ENCODE assay signal across 8 cellular contexts in genomic region chr19:40090256-40091204, GRCh38. TPM values are rescaled to one million over a fixed set of nuclear protein-coding genes. Genes with fewer than 3 reads are reported as not detected.
DNase-seq lines count a peak whose midpoint lies in the region; ATAC-seq and TF ChIP-seq lines count a peak whose summit lies in the region.

Gene ZNF780A, minus strand, starts transcription at chr19:40090943. Its CDS starts 6,190 bp downstream, at chr19:40084753.

- H3K36me3 ChIP-seq in colonic mucosa = no peaks in the 10 kb centered on the region

- H3K4me1 Mint-ChIP-seq in activated CD4-positive, alpha-beta T cell treated with anti-CD3 and anti-CD28 coated beads, Interleukin-2, amount 10 ng/mL, durations not matched to agents 24 days and 14 days = peaks cover 25% of the 10 kb centered on the region

- H3K9ac ChIP-seq in colonic mucosa (ENCODE audit: low read depth in 2 of 2, low read length in 2 of 2) = peak within 1 kb of the TSS; percentile 95 to 98

- intact Hi-C loops in activated CD4-positive, alpha-beta T cell treated with anti-CD3 and anti-CD28 coated beads, Interleukin-2, amount 10 ng/mL, durations not matched to agents 24 days and 14 days (cut with micrococcal nuclease) = loop anchor here (1.0 to 5.0 kb wide), 3 partner anchors 33 to 119 kb away; partner anchors contain the start of genes PSMC4, ZNF546 and ZNF780B
- intact Hi-C loops in colonic mucosa (cut with DNase I) = no loop called here

- H3K27ac ChIP-seq in colonic mucosa = peak within 1 kb of the TSS; percentile 76

- H3K27me3 ChIP-seq in colonic mucosa = no peaks in the 10 kb centered on the region

- peak within 1 kb of the TSS; percentile 71 for H3K4me3 ChIP-seq in colonic mucosa

- H3K4me3 Mint-ChIP-seq in activated CD4-positive, alpha-beta T cell treated with anti-CD3 and anti-CD28 coated beads, Interleukin-2, amount 10 ng/mL, durations not matched to agents 24 days and 14 days = peak within 1 kb of the TSS; percentile 97

- peaks cover 16% of the 10 kb centered on the region for H3K36me3 Mint-ChIP-seq in activated CD4-positive, alpha-beta T cell treated with anti-CD3 and anti-CD28 coated beads, Interleukin-2, amount 10 ng/mL, durations not matched to agents 24 days and 14 days (ENCODE audit: low read depth)

- DNase-seq in A172 (ENCODE audit: low spot score) = peak; percentile 57
- DNase-seq in NCI-H524 (lab: John Stamatoyannopoulos, UW) = peak; percentile 85 to 90
- peak; percentile 94 for DNase-seq in activated CD4-positive, alpha-beta T cell treated with anti-CD3 and anti-CD28 coated beads, Interleukin-2, amount 10 ng/mL, durations not matched to agents 24 days and 14 days
- DNase-seq in colonic mucosa = peak; percentile 95
- DNase-seq in kidney glomerular epithelial cell (lab: John Stamatoyannopoulos, UW) = peak; percentile 28
- DNase-seq in stimulated activated CD4-positive, alpha-beta T cell treated with anti-CD3 and anti-CD28 coated beads, Interleukin-15, amount 100 ng/mL, for 48 hours (ENCODE audit: low read depth in 2 of 2) = peak; percentile 51 to 68

- no peaks in the 10 kb centered on the region for H3K9me3 ChIP-seq in colonic mucosa

- TF ChIP-seq CTCF in colonic mucosa (IDR thresholded peaks at IDR 0.05) = no peak

- no peaks in the 10 kb centered on the region for H3K4me1 ChIP-seq in colonic mucosa

- peak within 1 kb of the TSS; percentile 97 for H3K27ac Mint-ChIP-seq in activated CD4-positive, alpha-beta T cell treated with anti-CD3 and anti-CD28 coated beads, Interleukin-2, amount 10 ng/mL, durations not matched to agents 24 days and 14 days

- peaks cover 3% of the 10 kb centered on the region for H3K27me3 Mint-ChIP-seq in activated CD4-positive, alpha-beta T cell treated with anti-CD3 and anti-CD28 coated beads, Interleukin-2, amount 10 ng/mL, durations not matched to agents 24 days and 14 days

- ATAC-seq in GM18867 (IDR thresholded peaks at IDR 0.05; ENCODE audit: unreplicated experiment) (peak; percentile 70), HG03280 (IDR thresholded peaks at IDR 0.05; ENCODE audit: unreplicated experiment) (peak; percentile 79)

- H3K9me3 Mint-ChIP-seq in activated CD4-positive, alpha-beta T cell treated with anti-CD3 and anti-CD28 coated beads, Interleukin-2, amount 10 ng/mL, durations not matched to agents 24 days and 14 days = peaks cover 13% of the 10 kb centered on the region

RNA-seq across cellular contexts. Expression of gene ZNF780A, which starts in this region (rescaled TPM):
- 6.7 and 7.7 TPM in 2 replicates for total RNA-seq in A172 (2014; rRNA removed; shearing (Covaris generic))
- 14.7 and 16.1 TPM in 2 replicates for total RNA-seq in activated CD4-positive, alpha-beta T cell treated with anti-CD3 and anti-CD28 coated beads, Interleukin-2, amount 10 ng/mL, durations not matched to agents 24 days and 14 days
- 10 to 100 TPM; 13.1 to 13.4 TPM for total RNA-seq in colonic mucosa

Comparison
In these comparisons a context has a peak if more than half of its experiments do, and no peak if none do; other contexts are left out.
1. Peak in every context shown above with its lines: DNase-seq, ATAC-seq, H3K4me3 ChIP-seq and H3K27ac ChIP-seq.
2. DNase-seq: peak in every context shown above with its lines; median percentile 95 in colonic mucosa; 94 in activated CD4-positive, alpha-beta T cell treated with anti-CD3 and anti-CD28 coated beads, Interleukin-2, amount 10 ng/mL, durations not matched to agents 24 days and 14 days; 88 in NCI-H524; 60 in stimulated activated CD4-positive, alpha-beta T cell treated with anti-CD3 and anti-CD28 coated beads, Interleukin-15, amount 100 ng/mL, for 48 hours; 57 in A172; 28 in kidney glomerular epithelial cell.